In the genomic region with DNA sequence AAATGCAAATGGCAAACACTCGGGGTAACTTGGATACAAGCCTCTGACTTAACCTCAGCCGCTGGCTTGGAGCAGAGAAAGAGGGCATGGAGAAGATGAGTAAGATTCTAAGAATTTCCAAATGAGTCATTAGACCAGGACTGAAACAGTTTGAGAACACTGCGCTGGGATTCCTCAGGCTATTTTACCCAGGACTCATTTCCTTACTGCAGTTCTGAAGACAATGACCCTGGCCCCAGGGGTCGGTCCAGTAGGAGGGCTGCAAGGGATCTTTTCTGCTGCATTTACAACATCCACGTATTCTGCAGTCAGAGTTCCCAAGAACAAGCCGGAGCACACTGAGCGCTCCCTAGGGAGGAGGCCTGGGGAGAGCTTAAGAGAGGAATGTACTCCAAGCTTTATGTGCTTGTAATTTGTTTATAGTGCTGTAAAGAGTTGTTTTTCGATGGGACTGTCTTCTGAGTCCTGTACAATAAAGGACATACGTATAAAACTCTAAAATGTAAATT, we compare ENCODE assay signal across 9 cellular contexts. TPM values are rescaled to one million over a fixed set of nuclear protein-coding genes. Genes with fewer than 3 reads are reported as not detected.
A peak's percentile ranks its signal among the peaks of the same experiment; 100 is the strongest.
DNase-seq lines count a peak whose midpoint lies in the region; ATAC-seq and TF ChIP-seq lines count a peak whose summit lies in the region.
"Had no signal": no experiment of that assay in that cellular context is flagged by ENCODE, and none has a peak within 500 bp of the region (broad histone marks: within the 10 kb centered on the region; RNA-seq: fewer than 3 reads in every experiment).

No MANE protein-coding gene starts in this region.

- no peak overlapping the region for H3K4me2 ChIP-seq in Karpas-422 (ENCODE audit: low read depth, low read length, poor library complexity, severe bottlenecking)

- no peak overlapping the region for H3K9ac ChIP-seq in Karpas-422 (ENCODE audit: low read length)

- H4K20me1 ChIP-seq in Karpas-422 (ENCODE audit: insufficient read depth, low read depth, low read length), result no peaks in the 10 kb centered on the region

- H2AFZ ChIP-seq in Karpas-422 (ENCODE audit: low read length), result no peak overlapping the region

- DNase-seq in HS-5 (ENCODE audit: low read depth) (peak; percentile 92), brain pericyte (ENCODE audit: low read depth, low spot score) (peak; percentile 92), iris pigment epithelial cell (ENCODE audit: low read depth) (peak; percentile 98), thoracic aorta (ENCODE audit: low spot score) (peak; percentile 38), Karpas-422 (no peak), NCI-H1105 (lab: John Stamatoyannopoulos, UW) (no peak), inferior parietal cortex (ENCODE audit: extremely low spot score) (no peak)
- DNase-seq: amygdala had no signal

- H3K9me2 ChIP-seq in Karpas-422 (replicated peaks; ENCODE audit: insufficient read depth, low read length), result no peaks in the 10 kb centered on the region

- H3K4me3 ChIP-seq in thoracic aorta, result peak overlapping the region; percentile 30
- H3K4me3 ChIP-seq in Karpas-422 (ENCODE audit: low read length), result no peak overlapping the region

- H3K9me3 ChIP-seq in thoracic aorta (no peaks in the 10 kb centered on the region), Karpas-422 (ENCODE audit: low read length) (no peaks in the 10 kb centered on the region)

- H3K27me3 ChIP-seq in thoracic aorta (replicated peaks; ENCODE audit: insufficient read depth), result no peaks in the 10 kb centered on the region
- no peaks in the 10 kb centered on the region for H3K27me3 ChIP-seq in Karpas-422 (ENCODE audit: low read length)

- H3K4me1 ChIP-seq in thoracic aorta (ENCODE audit: control insufficient read depth in 1 of 2, low read depth in 2 of 2) (peaks cover 10 to 35% of the 10 kb centered on the region in 2 donors), Karpas-422 (ENCODE audit: low read length) (no peaks in the 10 kb centered on the region)

- no peaks in the 10 kb centered on the region for H3K79me2 ChIP-seq in Karpas-422 (ENCODE audit: low read length)

- no peak for TF ChIP-seq CTCF in thoracic aorta (IDR thresholded peaks at IDR 0.05)

- H3K36me3 ChIP-seq in thoracic aorta, result no peaks in the 10 kb centered on the region
- H3K36me3 ChIP-seq in Karpas-422 (ENCODE audit: insufficient read depth, low read length), result no peaks in the 10 kb centered on the region

- H3K27ac ChIP-seq in thoracic aorta, result peak overlapping the region; percentile 80 to 81
- no peak overlapping the region for H3K27ac ChIP-seq in Karpas-422 (ENCODE audit: low read length)

- ATAC-seq in thoracic aorta (ENCODE audit: insufficient number of reproducible peaks, low FRiP score, low read depth), result peak; percentile 97
- ATAC-seq in HG02852 (IDR thresholded peaks at IDR 0.05; ENCODE audit: unreplicated experiment), result no peak

RNA-seq across cellular contexts. Expression of gene SORBS2, which starts 27.3 kb away (rescaled TPM):
- 100 to 1,000 TPM; 268 to 443 TPM for total RNA-seq in thoracic aorta
- total RNA-seq in Karpas-422 (2014; rRNA removed; shearing (Covaris generic); ENCODE audit: low replicate concordance), result not detected in 2 replicates

Comparison
In these comparisons a context has a peak if more than half of its experiments do, and no peak if none do; other contexts are left out.
1. DNase-seq: peak in HS-5 (single experiment), brain pericyte (single experiment), iris pigment epithelial cell (single experiment) and thoracic aorta (single experiment); none in Karpas-422 (single experiment), NCI-H1105 (single experiment) and inferior parietal cortex (single experiment).
2. RNA of gene SORBS2, which starts 27.3 kb away (total RNA-seq): 268 to 443 TPM in thoracic aorta; not detected in Karpas-422; every median in the first group is over 100 times any median in the second.